10 cellular contexts compared by ENCODE assay signal in the genomic region with DNA sequence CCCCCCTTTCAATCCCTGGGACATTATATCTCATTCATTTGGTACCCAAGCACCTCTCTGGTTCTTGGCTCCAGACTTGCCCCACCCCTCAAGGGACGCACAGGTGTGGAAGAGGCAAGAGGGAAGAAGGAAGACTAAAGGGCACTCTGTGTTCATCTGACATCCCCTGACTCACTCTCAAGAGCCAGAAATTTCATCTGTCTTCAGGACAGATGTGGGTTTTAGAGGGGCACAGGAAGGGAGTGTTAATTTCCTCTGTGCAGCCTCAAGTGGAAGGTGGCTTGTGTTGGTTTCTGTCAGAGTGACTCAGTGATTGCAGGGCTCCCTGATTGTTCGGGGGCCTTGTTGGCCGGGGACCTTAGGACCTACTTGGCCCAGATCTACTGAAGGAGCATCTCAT. TPM values are rescaled to one million over a fixed set of nuclear protein-coding genes. Genes with fewer than 3 reads are reported as not detected.
DNase-seq lines count a peak whose midpoint lies in the region; ATAC-seq and TF ChIP-seq lines count a peak whose summit lies in the region.
"Had no signal": no experiment of that assay in that cellular context is flagged by ENCODE, and none has a peak within 500 bp of the region (broad histone marks: within the 10 kb centered on the region; RNA-seq: fewer than 3 reads in every experiment).

No MANE protein-coding gene starts in this region.

- H3K4me3 ChIP-seq in PC-3 (ENCODE audit: low read length) = no peak overlapping the region
- no peak overlapping the region for H3K4me3 ChIP-seq in parathyroid adenoma (ENCODE audit: low read depth, low read length)
- no peak overlapping the region for H3K4me3 ChIP-seq in mesenchymal stem cell (ENCODE audit: insufficient read depth in 1 of 2, low read depth in 1 of 2, low read length in 2 of 2)

- H2AFZ ChIP-seq in PC-3 (ENCODE audit: low read length) (no peak overlapping the region), parathyroid adenoma (no peak overlapping the region), mesenchymal stem cell (ENCODE audit: low read depth, low read length) (no peak overlapping the region)

- no peak overlapping the region for H3K4ac ChIP-seq in mesenchymal stem cell (ENCODE audit: low read depth in 1 of 2, low read length in 2 of 2)

- H3K4me1 Mint-ChIP-seq in chondrocyte (ENCODE audit: low read depth) = peaks cover 14% of the 10 kb centered on the region

- H2BK15ac ChIP-seq in mesenchymal stem cell (ENCODE audit: low read depth, poor library complexity, severe bottlenecking) = no peak overlapping the region

- no peaks in the 10 kb centered on the region for H3K36me3 Mint-ChIP-seq in chondrocyte (ENCODE audit: low read depth)

- H3K36me3 ChIP-seq in PC-3 (ENCODE audit: low read depth, low read length) = no peaks in the 10 kb centered on the region
- no peaks in the 10 kb centered on the region for H3K36me3 ChIP-seq in parathyroid adenoma (ENCODE audit: control insufficient read depth, insufficient read depth, low read length)
- no peaks in the 10 kb centered on the region for H3K36me3 ChIP-seq in mesenchymal stem cell (ENCODE audit: control insufficient read depth in 1 of 2, insufficient read depth in 2 of 2, low read depth in 1 of 2, low read length in 2 of 2)
- H3K36me3 ChIP-seq: sigmoid colon had no signal

- TF ChIP-seq CTCF in PC-3 (conservative IDR thresholded peaks at IDR 0.05; ENCODE audit: low read depth, low read length) (no peak), chondrocyte (IDR thresholded peaks at IDR 0.05) (no peak), parathyroid adenoma (IDR thresholded peaks at IDR 0.05) (no peak)

- H3K27ac Mint-ChIP-seq in chondrocyte (ENCODE audit: unreplicated experiment) = no peak overlapping the region

- H3K18ac ChIP-seq in mesenchymal stem cell (ENCODE audit: low read depth in 1 of 2, low read length in 2 of 2) = no peak overlapping the region

- H3K4me1 ChIP-seq in PC-3 (ENCODE audit: insufficient read depth, low read length) (peaks cover 58% of the 10 kb centered on the region), parathyroid adenoma (peaks cover 12% of the 10 kb centered on the region), mesenchymal stem cell (ENCODE audit: control insufficient read depth, insufficient read depth, low read depth, low read length) (peaks cover 22% of the 10 kb centered on the region)

- H2AK5ac ChIP-seq in mesenchymal stem cell (ENCODE audit: low read length, severe bottlenecking) = no peak overlapping the region

- H3K9me2 ChIP-seq in PC-3 (replicated peaks; ENCODE audit: low read length) = no peaks in the 10 kb centered on the region

- H3K79me2 ChIP-seq in PC-3 (ENCODE audit: low read length) = peaks cover 3% of the 10 kb centered on the region; the same call in 1 of the 2 replicates
- H3K79me2 ChIP-seq in parathyroid adenoma = no peaks in the 10 kb centered on the region

- CTCF ChIA-PET in PC-3 (lab: Charles Lee) = interaction anchor here (0.5 to 1.3 kb wide), 11 partner anchors 40 to 647 kb away, joined by 3 to 13 read pairs (median 4); partner anchors contain the start of gene VPS72

- H3F3A ChIP-seq in PC-3 (ENCODE audit: low read length, unreplicated experiment) = no peaks in the 10 kb centered on the region

- no peak overlapping the region for H4K8ac ChIP-seq in mesenchymal stem cell (ENCODE audit: low read length)

- no TSS peak for BruUV-seq in PC-3 (replicated peaks; lab: Mats Ljungman, UMichigan)

- H3K4me2 ChIP-seq in PC-3 (ENCODE audit: low read length) = peak overlapping the region; percentile 36
- peak overlapping the region; percentile 52 for H3K4me2 ChIP-seq in parathyroid adenoma (ENCODE audit: low read length)
- no peak overlapping the region for H3K4me2 ChIP-seq in mesenchymal stem cell (ENCODE audit: low read length, poor library complexity, severe bottlenecking)

- no peak overlapping the region for H3K14ac ChIP-seq in mesenchymal stem cell (ENCODE audit: low read length in 2 of 2)

- no peak overlapping the region for H2BK120ac ChIP-seq in mesenchymal stem cell (ENCODE audit: low read depth, low read length)

- H3K23ac ChIP-seq in mesenchymal stem cell (ENCODE audit: low read length in 2 of 2) = no peak overlapping the region

- H2BK12ac ChIP-seq in mesenchymal stem cell (ENCODE audit: low read length in 2 of 2) = no peak overlapping the region

- no peak overlapping the region for H2BK5ac ChIP-seq in mesenchymal stem cell (ENCODE audit: low read depth, low read length, poor library complexity, severe bottlenecking)

- no peaks in the 10 kb centered on the region for H3K27me3 ChIP-seq in PC-3 (ENCODE audit: low read length)
- no peaks in the 10 kb centered on the region for H3K27me3 ChIP-seq in parathyroid adenoma (ENCODE audit: control insufficient read depth, insufficient read depth, low read length)
- H3K27me3 ChIP-seq in mesenchymal stem cell (ENCODE audit: control insufficient read depth in 1 of 2, insufficient read depth in 1 of 2, low read length in 2 of 2) = peaks cover 43 to 54% of the 10 kb centered on the region in 2 experiments

- ATAC-seq in PC-3 = no peak

- peak overlapping the region; percentile 27 for H3K4me3 Mint-ChIP-seq in chondrocyte (ENCODE audit: unreplicated experiment)

- 85% methylated on average over 3 of the region's 3 CpGs for whole genome bisulfite sequencing in mesenchymal stem cell

- H3K9me3 Mint-ChIP-seq in chondrocyte (ENCODE audit: low read depth) = no peaks in the 10 kb centered on the region

- no peak overlapping the region for H4K91ac ChIP-seq in mesenchymal stem cell (ENCODE audit: low read length)

- DNase-seq in DMS53 treated with DMSO at 0.1 percent for 48 hours (lab: John Stamatoyannopoulos, UW; ENCODE audit: unreplicated experiment) (peak; percentile 50), PC-3 (no peak), chondrocyte (ENCODE audit: low spot score) (no peak), mesenchymal stem cell (no peak), NCI-H2029 treated with DMSO at 0.1 percent for 48 hours (lab: John Stamatoyannopoulos, UW) (no peak), GM03348 (ENCODE audit: low spot score) (no peak)
- DNase-seq: sigmoid colon had no signal

- intact Hi-C loops in PC-3 (cut with micrococcal nuclease) = loop anchor here (2.0 to 10.0 kb wide), 3 partner anchors 46 to 492 kb away; partner anchors contain the start of genes RFX5, SNX27 and TDRKH

- POLR2A ChIA-PET in PC-3 (lab: Charles Lee; ENCODE audit: unreplicated experiment) = interaction anchor here (0.6 kb wide), 1 partner anchor 468 kb away, joined by 3 read pairs; no protein-coding TSS in a partner anchor

- H3K27me3 Mint-ChIP-seq in chondrocyte (ENCODE audit: low read depth) = peaks cover 22% of the 10 kb centered on the region

- no peaks in the 10 kb centered on the region for H3K9me3 ChIP-seq in PC-3 (ENCODE audit: low read length)
- H3K9me3 ChIP-seq in parathyroid adenoma (ENCODE audit: control insufficient read depth, low read length) = no peaks in the 10 kb centered on the region
- no peaks in the 10 kb centered on the region for H3K9me3 ChIP-seq in mesenchymal stem cell (ENCODE audit: control insufficient read depth, low read length)
- H3K9me3 ChIP-seq: sigmoid colon had no signal

- H4K20me1 ChIP-seq in PC-3 (ENCODE audit: low read length) = no peaks in the 10 kb centered on the region

- H3K9ac ChIP-seq in PC-3 (ENCODE audit: low read length) (peak overlapping the region; percentile 38), parathyroid adenoma (no peak overlapping the region), mesenchymal stem cell (ENCODE audit: low read length) (no peak overlapping the region)

- no peaks in the 10 kb centered on the region for H3K79me1 ChIP-seq in mesenchymal stem cell (replicated peaks; ENCODE audit: low read length, poor library complexity, severe bottlenecking)

- H3K27ac ChIP-seq in PC-3 (ENCODE audit: low read length) (peak overlapping the region; percentile 83), parathyroid adenoma (peak overlapping the region; percentile 60), mesenchymal stem cell (ENCODE audit: low read length, poor library complexity, severe bottlenecking) (no peak overlapping the region)
- H3K27ac ChIP-seq: HL-60, sigmoid colon had no signal

RNA-seq across cellular contexts. Expression of gene C2CD4D, which starts 2.4 kb away (rescaled TPM):
- total RNA-seq in PC-3 (2014; rRNA removed) (0.58 and 2.8 TPM in 2 replicates), chondrocyte (not detected in 3 replicates)
- not detected for polyA plus RNA-seq in mesenchymal stem cell (2013, experiment 1 of 2)
- polyA plus RNA-seq in mesenchymal stem cell (2013, experiment 2 of 2) = not detected
- total RNA-seq: sigmoid colon had no signal

RNA-seq across cellular contexts. Expression of gene RORC, which starts 5.6 kb away (rescaled TPM):
- total RNA-seq in PC-3 (2014; rRNA removed) (0.26 TPM in 1 of 2 replicates, not detected in the other), chondrocyte (not detected in 3 replicates)
- not detected for polyA plus RNA-seq in mesenchymal stem cell (2013, experiment 1 of 2)
- polyA plus RNA-seq in mesenchymal stem cell (2013, experiment 2 of 2) = not detected

RNA-seq across cellular contexts. Expression of gene THEM5, which starts 16.3 kb away (rescaled TPM):
- total RNA-seq in PC-3 (2014; rRNA removed) = not detected in 2 replicates
- not detected in 3 replicates for total RNA-seq in chondrocyte
- polyA plus RNA-seq in mesenchymal stem cell (2013, experiment 1 of 2) = not detected
- polyA plus RNA-seq in mesenchymal stem cell (2013, experiment 2 of 2) = not detected
- total RNA-seq: sigmoid colon, SK-MEL-5 had no signal
- polyA plus RNA-seq: sigmoid colon had no signal

RNA-seq across cellular contexts. Expression of gene LINGO4, which starts 32.0 kb away (rescaled TPM):
- total RNA-seq in PC-3 (2014; rRNA removed) (not detected in 2 replicates), chondrocyte (not detected in 3 replicates)
- polyA plus RNA-seq in mesenchymal stem cell (2013, experiment 1 of 2) = not detected
- not detected for polyA plus RNA-seq in mesenchymal stem cell (2013, experiment 2 of 2)
- total RNA-seq: SK-MEL-5 had no signal

RNA-seq across cellular contexts. Expression of gene TDRKH, which starts 46.9 kb away (rescaled TPM):
- 15.2 and 15.6 TPM in 2 replicates for total RNA-seq in PC-3 (2014; rRNA removed)
- 4.7 to 6.8 TPM (median 6.4 TPM) in 3 replicates for total RNA-seq in chondrocyte
- 2.2 TPM for polyA plus RNA-seq in mesenchymal stem cell (2013, experiment 1 of 2)
- 2.2 TPM for polyA plus RNA-seq in mesenchymal stem cell (2013, experiment 2 of 2)
